Comparison of ENCODE assay signal across 24 cellular contexts in the genomic region with DNA sequence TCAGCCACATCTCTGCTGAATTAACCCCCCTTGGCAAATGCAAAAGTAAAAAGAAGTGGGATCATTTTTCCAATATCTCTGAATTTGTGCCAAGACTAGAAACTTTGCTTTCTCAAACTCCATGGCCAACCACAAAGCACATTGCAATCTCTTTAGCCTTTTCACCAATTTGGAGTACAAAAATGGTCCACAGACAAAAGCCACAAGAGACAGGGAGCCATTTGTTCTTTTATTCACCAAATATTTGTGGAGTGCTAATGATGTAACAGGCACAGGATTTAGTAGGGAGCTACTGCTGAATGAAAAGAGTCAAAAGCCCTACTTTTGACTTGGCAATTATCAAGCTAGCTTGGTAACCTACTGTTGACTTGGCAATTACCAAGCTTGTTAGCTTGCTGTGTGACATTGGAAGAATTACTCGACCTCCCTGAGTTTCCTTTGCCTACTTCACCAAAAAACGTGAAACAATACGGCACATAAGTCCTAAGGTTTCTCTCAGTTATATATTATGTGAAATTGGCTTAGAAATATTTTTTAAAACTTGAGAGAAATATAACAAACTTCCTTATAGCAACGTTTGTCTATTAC.
"Had no signal": no experiment of that assay in that cellular context is flagged by ENCODE, and none has a peak within 500 bp of the region (broad histone marks: within the 10 kb centered on the region; RNA-seq: fewer than 3 reads in every experiment).

No MANE protein-coding gene starts in this region.

- DNase-seq: activated B cell treated with CpG ODN at 0.5 μM for 24 hours; activated CD4-positive, alpha-beta memory T cell treated with anti-CD3 and anti-CD28 coated beads for 36 hours; activated CD4-positive, alpha-beta T cell treated with anti-CD3 and anti-CD28 coated beads for 36 hours; activated naive CD4-positive, alpha-beta T cell treated with Interleukin-2 at 50 U/mL for 16 hours; activated naive CD8-positive, alpha-beta T cell treated with anti-CD3 and anti-CD28 coated beads for 36 hours; activated T-cell treated with anti-CD3 and anti-CD28 coated beads, Interleukin-2, amount 50 U/mL, for 48 hours; caudate nucleus; effector CD4-positive, alpha-beta T cell; erythroblast; gastrocnemius medialis; left cardiac atrium; mesenchymal stem cell; mucosa of descending colon; naive B cell; nucleus accumbens; stimulated activated CD4-positive, alpha-beta T cell treated with anti-CD3 and anti-CD28 coated beads, Interleukin-15, amount 100 ng/mL, for 24 hours; stimulated activated CD8-positive, alpha-beta memory T cell treated with anti-CD3 and anti-CD28 coated beads, Interleukin-4, amount 100 ng/mL, for 48 hours; stimulated activated naive B cell treated with anti-CD40 and anti-IgM and Interleukin-4, amounts not matched to agents 10 μg/mL and 1 μg/mL and 100 μg/mL, for 72 hours; T-helper 1 cell; T1000; testis; uterus had no signal

- ATAC-seq: gastrocnemius medialis; left cardiac atrium; mucosa of descending colon; sciatic nerve; stimulated activated naive B cell treated with anti-CD40 and anti-IgM and Interleukin-4, amounts not matched to agents 10 μg/mL and 1 μg/mL and 100 μg/mL, for 72 hours had no signal

- H3K9me3 ChIP-seq: gastrocnemius medialis, mucosa of descending colon, testis, uterus had no signal

- H3K27ac ChIP-seq: gastrocnemius medialis, uterus had no signal

- H3K36me3 ChIP-seq: gastrocnemius medialis, uterus had no signal

- H3K4me3 ChIP-seq: gastrocnemius medialis, mucosa of descending colon, smooth muscle cell, testis, uterus had no signal

- H3K27me3 ChIP-seq: gastrocnemius medialis, testis, uterus had no signal

- H3K4me1 ChIP-seq: gastrocnemius medialis, uterus had no signal
